Comparison of ENCODE assay signal across 12 cellular contexts in genomic region chr3:105334138-105334882, GRCh38. TPM values are rescaled to one million over a fixed set of nuclear protein-coding genes. Genes with fewer than 3 reads are reported as not detected.
DNase-seq lines count a peak whose midpoint lies in the region; ATAC-seq and TF ChIP-seq lines count a peak whose summit lies in the region.
"Had no signal": no experiment of that assay in that cellular context is flagged by ENCODE, and none has a peak within 500 bp of the region (broad histone marks: within the 10 kb centered on the region; RNA-seq: fewer than 3 reads in every experiment).

No MANE protein-coding gene starts in this region.

- no peaks in the 10 kb centered on the region for H3K36me3 ChIP-seq in endodermal cell (ENCODE audit: control insufficient read depth, insufficient read depth, low read length)

- no peaks in the 10 kb centered on the region for H3K36me3 Mint-ChIP-seq in endodermal cell (ENCODE audit: low read depth)
- peaks cover 3% of the 10 kb centered on the region for H3K36me3 Mint-ChIP-seq in mesothelial cell of epicardium

- WGBS in endodermal cell (ENCODE audit: insufficient coverage in 1 of 2, insufficient read length in 1 of 2), 2 experiments: 86 to 92% methylated on average over 1 of the region's 1 CpG

- H3K27me3 Mint-ChIP-seq in endodermal cell (ENCODE audit: insufficient read depth) (no peaks in the 10 kb centered on the region), mesothelial cell of epicardium (ENCODE audit: low read depth) (no peaks in the 10 kb centered on the region)

- no peak overlapping the region for H3K9ac ChIP-seq in endodermal cell (ENCODE audit: extremely low read depth, low read length, poor library complexity, severe bottlenecking)

- TF ChIP-seq CTCF in endodermal cell (conservative IDR thresholded peaks at IDR 0.05): no peak
- TF ChIP-seq CTCF in mesothelial cell of epicardium (IDR thresholded peaks at IDR 0.05; ENCODE audit: unreplicated experiment): no peak

- H3K27me3 ChIP-seq in endodermal cell (ENCODE audit: control insufficient read depth, insufficient read depth, low read length, poor library complexity, severe bottlenecking): no peaks in the 10 kb centered on the region

- H3K4me1 Mint-ChIP-seq in endodermal cell: no peaks in the 10 kb centered on the region
- H3K4me1 Mint-ChIP-seq in mesothelial cell of epicardium: no peaks in the 10 kb centered on the region

- peak; percentile 88 for ATAC-seq in GM18870 (IDR thresholded peaks at IDR 0.05; ENCODE audit: unreplicated experiment)
- ATAC-seq in HG02678 (IDR thresholded peaks at IDR 0.05; ENCODE audit: unreplicated experiment): peak; percentile 55

- H3K9me3 ChIP-seq in endodermal cell (ENCODE audit: control insufficient read depth, low read length): peaks cover 8% of the 10 kb centered on the region

- H3K9me3 Mint-ChIP-seq in endodermal cell (peaks cover 7% of the 10 kb centered on the region), mesothelial cell of epicardium (peaks cover 21% of the 10 kb centered on the region)
- H3K9me3 Mint-ChIP-seq: T-helper 1 cell treated with Interleukin-12 subunit alpha and Interleukin-12 subunit beta and Interleukin-4 antibody, amounts not matched to agents 30 μg/mL and 1 μg/mL, for 36 hours had no signal

- H3K4me3 ChIP-seq in endodermal cell (ENCODE audit: low read length): no peak overlapping the region

- no peak overlapping the region for H3K27ac Mint-ChIP-seq in endodermal cell
- no peak overlapping the region for H3K27ac Mint-ChIP-seq in mesothelial cell of epicardium
- H3K27ac Mint-ChIP-seq: T-helper 1 cell treated with Interleukin-12 subunit alpha and Interleukin-12 subunit beta and Interleukin-4 antibody, amounts not matched to agents 30 μg/mL and 1 μg/mL, for 36 hours had no signal

- no peak overlapping the region for H3K4me3 Mint-ChIP-seq in endodermal cell
- no peak overlapping the region for H3K4me3 Mint-ChIP-seq in mesothelial cell of epicardium
- H3K4me3 Mint-ChIP-seq: T-helper 1 cell treated with Interleukin-12 subunit alpha and Interleukin-12 subunit beta and Interleukin-4 antibody, amounts not matched to agents 30 μg/mL and 1 μg/mL, for 36 hours had no signal

- no peaks in the 10 kb centered on the region for H3K4me1 ChIP-seq in endodermal cell (ENCODE audit: control insufficient read depth, insufficient read depth, low read length)

- peak; percentile 49 for DNase-seq in LHCN-M2 (ENCODE audit: low read depth)
- DNase-seq in glomerular visceral epithelial cell (ENCODE audit: extremely low spot score): peak; percentile 41
- DNase-seq in HK-2 (ENCODE audit: unreplicated experiment): no peak
- no peak for DNase-seq in GDM1 (lab: John Stamatoyannopoulos, UW)
- no peak for DNase-seq in endodermal cell
- DNase-seq in mesothelial cell of epicardium (ENCODE audit: low spot score in 2 of 2, unreplicated experiment in 2 of 2): no peak
- DNase-seq: activated gamma-delta T cell treated with Interleukin-2 at 50 U/mL for 16 hours, mesenchymal stem cell, NCI-H446 had no signal

- no peak overlapping the region for H3K27ac ChIP-seq in endodermal cell (ENCODE audit: low read depth, low read length)

RNA-seq across cellular contexts. Expression of gene ALCAM, which starts 32.4 kb away (rescaled TPM):
- 94.7 and 107 TPM in 2 replicates for total RNA-seq in LHCN-M2 (2014; rRNA removed)
- polyA plus RNA-seq in LHCN-M2 (2012): 54.2 TPM
- total RNA-seq in endodermal cell: 10 to 100 TPM; 19.3 to 36.5 TPM
- polyA plus RNA-seq in endodermal cell (2013, experiment 1 of 2): 29.6 TPM
- 33.7 TPM for polyA plus RNA-seq in endodermal cell (2013, experiment 2 of 2)
- 87.1 to 93.1 TPM (median 90.3 TPM) in 3 replicates for total RNA-seq in mesothelial cell of epicardium

Comparison
In these comparisons a context has a peak if more than half of its experiments do, and no peak if none do; other contexts are left out.
1. DNase-seq: peak in LHCN-M2 (single experiment) and glomerular visceral epithelial cell (single experiment); none in HK-2 (single experiment), GDM1 (single experiment), endodermal cell (single experiment) and mesothelial cell of epicardium (0 of 2).